Comparison of ENCODE assay signal across 9 cellular contexts in genomic region chr2:127884436-127884835, GRCh38. TPM values are rescaled to one million over a fixed set of nuclear protein-coding genes. Genes with fewer than 3 reads are reported as not detected.
DNase-seq lines count a peak whose midpoint lies in the region; ATAC-seq and TF ChIP-seq lines count a peak whose summit lies in the region.
"Had no signal": no experiment of that assay in that cellular context is flagged by ENCODE, and none has a peak within 500 bp of the region (broad histone marks: within the 10 kb centered on the region; RNA-seq: fewer than 3 reads in every experiment).

No MANE protein-coding gene starts in this region.

- no peak for DNase-seq in CD8-positive, alpha-beta memory T cell
- DNase-seq in endodermal cell (no peak), GM13977 (ENCODE audit: low spot score) (no peak), thyroid gland (no peak)

- CTCF ChIA-PET in CD8-positive, alpha-beta memory T cell (lab: Charles Lee), result interaction anchor here (1.4 kb wide), 1 partner anchor 206 kb away, joined by 3 read pairs; the partner anchor contains the start of gene UGGT1

- H3K27me3 Mint-ChIP-seq in CD8-positive, alpha-beta memory T cell, result peaks cover 0 to 1% of the 10 kb centered on the region in 2 donors
- H3K27me3 Mint-ChIP-seq in endodermal cell (ENCODE audit: insufficient read depth), result no peaks in the 10 kb centered on the region

- H3K4me1 ChIP-seq in CD8-positive, alpha-beta memory T cell (ENCODE audit: insufficient read depth, low read length), result peaks cover 28% of the 10 kb centered on the region
- peaks cover 25% of the 10 kb centered on the region for H3K4me1 ChIP-seq in OCI-LY1 (ENCODE audit: insufficient read depth, low read length, severe bottlenecking)
- H3K4me1 ChIP-seq in endodermal cell (ENCODE audit: control insufficient read depth, insufficient read depth, low read length), result peaks cover 4% of the 10 kb centered on the region
- H3K4me1 ChIP-seq in neutrophil (ENCODE audit: control insufficient read depth in 1 of 2, insufficient read depth in 1 of 2, low read depth in 1 of 2, low read length in 1 of 2), result peaks cover 18 to 19% of the 10 kb centered on the region in 2 experiments
- H3K4me1 ChIP-seq in thyroid gland, result peaks cover 17 to 19% of the 10 kb centered on the region in 2 donors

- peaks cover 58 to 73% (median 59%) of the 10 kb centered on the region in 3 donors for H3K4me1 Mint-ChIP-seq in CD8-positive, alpha-beta memory T cell
- H3K4me1 Mint-ChIP-seq in endodermal cell, result peaks cover 19% of the 10 kb centered on the region

- H3K27ac Mint-ChIP-seq in CD8-positive, alpha-beta memory T cell, result peak overlapping the region; percentile 81 to 100 (median 94)
- H3K27ac Mint-ChIP-seq in endodermal cell, result peak overlapping the region; percentile 92

- no peaks in the 10 kb centered on the region for H4K20me1 ChIP-seq in OCI-LY1 (ENCODE audit: insufficient read depth, low read length)

- TF ChIP-seq CTCF in OCI-LY1 (IDR thresholded peaks at IDR 0.05; ENCODE audit: low read length) (no peak), endodermal cell (conservative IDR thresholded peaks at IDR 0.05) (no peak), neutrophil (IDR thresholded peaks at IDR 0.05) (no peak), GM13977 (IDR thresholded peaks at IDR 0.05; ENCODE audit: extremely low read depth, insufficient read depth, missing control alignments) (no peak), thyroid gland (IDR thresholded peaks at IDR 0.05) (no peak)

- intact Hi-C loops in thyroid gland (cut with DNase I), result no loop called here

- no peaks in the 10 kb centered on the region for H3K27me3 ChIP-seq in CD8-positive, alpha-beta memory T cell (ENCODE audit: insufficient read depth, low read length, poor library complexity, severe bottlenecking)
- no peaks in the 10 kb centered on the region for H3K27me3 ChIP-seq in OCI-LY1 (ENCODE audit: insufficient read depth, low read length)
- H3K27me3 ChIP-seq in endodermal cell (ENCODE audit: control insufficient read depth, insufficient read depth, low read length, poor library complexity, severe bottlenecking), result no peaks in the 10 kb centered on the region
- H3K27me3 ChIP-seq in neutrophil, result no peaks in the 10 kb centered on the region
- H3K27me3 ChIP-seq in thyroid gland, result no peaks in the 10 kb centered on the region
- H3K27me3 ChIP-seq: pancreas had no signal

- POLR2A ChIA-PET in CD8-positive, alpha-beta memory T cell (lab: Charles Lee), result no interaction called here

- peak overlapping the region; percentile 85 for H3K9ac ChIP-seq in OCI-LY1 (ENCODE audit: low read length)
- H3K9ac ChIP-seq in endodermal cell (ENCODE audit: extremely low read depth, low read length, poor library complexity, severe bottlenecking), result peak overlapping the region; percentile 4

- peaks cover 38% of the 10 kb centered on the region for H3K79me2 ChIP-seq in OCI-LY1 (ENCODE audit: insufficient read depth, low read length)

- TF ChIP-seq POLR2A in thyroid gland (IDR thresholded peaks at IDR 0.05), result no peak

- no peak overlapping the region for H2AFZ ChIP-seq in OCI-LY1 (ENCODE audit: low read length)

- H3K9me3 ChIP-seq in CD8-positive, alpha-beta memory T cell (ENCODE audit: low read length), result no peaks in the 10 kb centered on the region
- no peaks in the 10 kb centered on the region for H3K9me3 ChIP-seq in OCI-LY1 (ENCODE audit: low read length)
- no peaks in the 10 kb centered on the region for H3K9me3 ChIP-seq in endodermal cell (ENCODE audit: control insufficient read depth, low read length)
- H3K9me3 ChIP-seq in neutrophil, result no peaks in the 10 kb centered on the region
- H3K9me3 ChIP-seq in thyroid gland, result no peaks in the 10 kb centered on the region
- H3K9me3 ChIP-seq: pancreas had no signal

- 53 to 64% methylated on average over 6 to 10 of the region's 10 CpGs for WGBS in endodermal cell (ENCODE audit: insufficient coverage in 1 of 2, insufficient read length in 1 of 2), 2 experiments
- 37 to 41% methylated on average over 9 to 10 of the region's 10 CpGs for WGBS in thyroid gland, 2 donors

- H3K36me3 Mint-ChIP-seq in CD8-positive, alpha-beta memory T cell, result peaks cover 0 to 48% (median 0%) of the 10 kb centered on the region in 3 donors
- H3K36me3 Mint-ChIP-seq in endodermal cell (ENCODE audit: low read depth), result peaks cover 39% of the 10 kb centered on the region

- no peak overlapping the region for H3K27ac ChIP-seq in CD8-positive, alpha-beta memory T cell (ENCODE audit: low read depth, low read length)
- peak overlapping the region; percentile 20 for H3K27ac ChIP-seq in OCI-LY1 (ENCODE audit: low read depth, low read length, poor library complexity, severe bottlenecking)
- H3K27ac ChIP-seq in endodermal cell (ENCODE audit: low read depth, low read length), result no peak overlapping the region
- peak overlapping the region; percentile 87 for H3K27ac ChIP-seq in neutrophil
- H3K27ac ChIP-seq in thyroid gland, result peak overlapping the region in 1 of 3 donors; percentile 53

- H3K4me2 ChIP-seq in OCI-LY1 (ENCODE audit: low read length), result peak overlapping the region; percentile 96

- peak overlapping the region; percentile 52 for H3K4me3 ChIP-seq in CD8-positive, alpha-beta memory T cell (ENCODE audit: low read length)
- H3K4me3 ChIP-seq in OCI-LY1 (ENCODE audit: low read depth, low read length, poor library complexity, severe bottlenecking) (peak overlapping the region; percentile 79), endodermal cell (ENCODE audit: low read length) (peak overlapping the region; percentile 84), neutrophil (ENCODE audit: low read depth in 1 of 2, low read length in 1 of 2) (peak overlapping the region; percentile 43 to 73), thyroid gland (replicated peaks in 1 of 3) (peak overlapping the region in 1 of 3 donors; percentile 47)

- H3K36me3 ChIP-seq in CD8-positive, alpha-beta memory T cell (ENCODE audit: insufficient read depth, low read length), result peaks cover 3% of the 10 kb centered on the region
- H3K36me3 ChIP-seq in OCI-LY1 (ENCODE audit: insufficient read depth, low read length) (peaks cover 46% of the 10 kb centered on the region), endodermal cell (ENCODE audit: control insufficient read depth, insufficient read depth, low read length) (peaks cover 46% of the 10 kb centered on the region), neutrophil (peaks cover 9% of the 10 kb centered on the region), thyroid gland (no peaks in the 10 kb centered on the region)
- H3K36me3 ChIP-seq: pancreas had no signal

- H3K4me3 Mint-ChIP-seq in CD8-positive, alpha-beta memory T cell, result peak overlapping the region; percentile 87 to 98 (median 91)
- peak overlapping the region; percentile 84 for H3K4me3 Mint-ChIP-seq in endodermal cell

- no peaks in the 10 kb centered on the region for H3F3A ChIP-seq in OCI-LY1 (ENCODE audit: insufficient read depth, low read length)

- H3K9me3 Mint-ChIP-seq in CD8-positive, alpha-beta memory T cell, result no peaks in the 10 kb centered on the region
- H3K9me3 Mint-ChIP-seq in endodermal cell, result no peaks in the 10 kb centered on the region

- no peaks in the 10 kb centered on the region for H3K9me2 ChIP-seq in OCI-LY1 (ENCODE audit: low read depth, low read length)

- ATAC-seq in HG03175 (IDR thresholded peaks at IDR 0.05; ENCODE audit: unreplicated experiment) (no peak), GM18511 (IDR thresholded peaks at IDR 0.05; ENCODE audit: unreplicated experiment) (no peak)

- in situ Hi-C loops in GM13977 (cut with MboI; ENCODE audit: low pct_unique_long_range_greater_than_20kb, low sequenced_read_pairs, unreplicated experiment), result no loop called here

RNA-seq across cellular contexts. Expression of gene AMMECR1L, which starts 1.3 kb away (rescaled TPM):
- 10 to 100 TPM; 23.4 to 24.0 TPM for total RNA-seq in CD8-positive, alpha-beta memory T cell
- polyA plus RNA-seq in CD8-positive, alpha-beta memory T cell, result 8.7 TPM
- total RNA-seq in endodermal cell (10 to 100 TPM; 21.7 to 22.0 TPM), thyroid gland (10 to 100 TPM; 10.3 to 13.4 (median 11.5) TPM)
- polyA plus RNA-seq in endodermal cell (2013, experiment 1 of 2), result 18.1 TPM
- polyA plus RNA-seq in endodermal cell (2013, experiment 2 of 2), result 18.5 TPM

RNA-seq across cellular contexts. Expression of gene POLR2D, which starts 26.5 kb away (rescaled TPM):
- total RNA-seq in CD8-positive, alpha-beta memory T cell, result 10 to 100 TPM; 92.3 to 96.4 TPM
- polyA plus RNA-seq in CD8-positive, alpha-beta memory T cell, result 38.7 TPM
- 10 to 100 TPM; 56.1 to 70.4 TPM for total RNA-seq in endodermal cell
- polyA plus RNA-seq in endodermal cell (2013, experiment 1 of 2), result 53.0 TPM
- 55.3 TPM for polyA plus RNA-seq in endodermal cell (2013, experiment 2 of 2)
- total RNA-seq in thyroid gland, result 10 to 100 TPM in 3 of 4 donors, 1 to 10 TPM in 1; 8.6 to 11.4 (median 10.7) TPM

Comparison
In these comparisons a context has a peak if more than half of its experiments do, and no peak if none do; other contexts are left out.
1. H3K27ac ChIP-seq: peak in OCI-LY1 (single experiment) and neutrophil (single experiment); none in CD8-positive, alpha-beta memory T cell (single experiment) and endodermal cell (single experiment).
2. RNA of gene POLR2D, which starts 26.5 kb away (total RNA-seq): 92.3 to 96.4 TPM in CD8-positive, alpha-beta memory T cell and 56.1 to 70.4 TPM in endodermal cell; 8.6 to 11.4 TPM in thyroid gland; every median in the first group is over 4 times any median in the second.